In the genomic region with DNA sequence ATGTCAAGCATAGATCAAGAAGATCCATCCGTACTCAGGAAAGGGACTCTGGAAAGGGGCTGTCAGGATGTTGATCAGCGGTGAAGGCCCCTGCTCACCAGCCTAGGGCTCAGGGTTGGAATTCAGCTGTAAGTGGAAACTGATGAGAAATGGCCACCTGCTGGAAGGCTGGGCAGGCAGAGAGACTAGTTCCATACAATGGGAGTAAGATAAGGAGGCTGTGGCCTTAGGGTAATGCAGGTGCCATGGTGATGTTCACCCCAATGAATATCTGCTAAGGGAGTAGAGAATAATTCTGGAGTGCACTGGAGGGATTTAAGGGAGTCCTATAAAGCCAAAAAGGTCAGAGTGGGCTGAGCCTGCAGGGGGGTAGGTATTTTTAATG, we compare ENCODE assay signal across 28 cellular contexts.
"Had no signal": no experiment of that assay in that cellular context is flagged by ENCODE, and none has a peak within 500 bp of the region (broad histone marks: within the 10 kb centered on the region; RNA-seq: fewer than 3 reads in every experiment).

No MANE protein-coding gene starts in this region.

- H3K27ac ChIP-seq: adrenal gland, breast epithelium, cardiac muscle cell, colonic mucosa, foreskin keratinocyte, gastrocnemius medialis had no signal

- ATAC-seq: activated CD4-positive, alpha-beta T cell treated with anti-CD3 and anti-CD28 coated beads for 36 hours; activated CD8-positive, alpha-beta memory T cell treated with anti-CD3 and anti-CD28 coated beads, Interleukin-2, amount 10 ng/mL, durations not matched to agents 7 days and 5 days; activated CD8-positive, alpha-beta T cell treated with anti-CD3 and anti-CD28 coated beads, Interleukin-2, amount 10 ng/mL, durations not matched to agents 7 days and 5 days; activated naive CD8-positive, alpha-beta T cell treated with anti-CD3 and anti-CD28 coated beads, Interleukin-2, amount 50 U/mL, for 24 hours; esophagus mucosa; foreskin keratinocyte; gastrocnemius medialis; T-helper 17 cell had no signal

- H3K36me3 ChIP-seq: adrenal gland, breast epithelium, cardiac muscle cell, colonic mucosa, gastrocnemius medialis had no signal

- H3K4me1 ChIP-seq: adrenal gland, breast epithelium, colonic mucosa, foreskin keratinocyte had no signal

- DNase-seq: activated CD4-positive, alpha-beta memory T cell treated with anti-CD3 and anti-CD28 coated beads for 36 hours; activated CD4-positive, alpha-beta T cell treated with anti-CD3 and anti-CD28 coated beads for 36 hours; activated CD4-positive, alpha-beta T cell treated with anti-CD3 and anti-CD28 coated beads, Interleukin-2, amount 10 ng/mL, durations not matched to agents 24 days and 14 days; activated CD4-positive, CD25-positive, alpha-beta regulatory T cell; activated CD4-positive, CD25-positive, alpha-beta regulatory T cell treated with anti-CD3 and anti-CD28 coated beads, Interleukin-2, amount 50 U/mL, for 72 hours; activated CD8-positive, alpha-beta memory T cell treated with anti-CD3 and anti-CD28 coated beads, Interleukin-2, amount 10 ng/mL, durations not matched to agents 7 days and 5 days; activated CD8-positive, alpha-beta memory T cell treated with anti-CD3 and anti-CD28 coated beads, Interleukin-2, amount 50 U/mL, for 4 hours; activated CD8-positive, alpha-beta T cell treated with anti-CD3 and anti-CD28 coated beads, Interleukin-2, amount 10 ng/mL, durations not matched to agents 7 days and 5 days; activated effector memory CD4-positive, alpha-beta T cell treated with anti-CD3 and anti-CD28 coated beads, Interleukin-2, amount 50 U/mL, for 16 hours; activated naive CD4-positive, alpha-beta T cell treated with anti-CD3 and anti-CD28 coated beads for 36 hours; activated naive CD8-positive, alpha-beta T cell treated with anti-CD3 and anti-CD28 coated beads for 36 hours; activated naive CD8-positive, alpha-beta T cell treated with anti-CD3 and anti-CD28 coated beads, Interleukin-2, amount 50 U/mL, for 24 hours; activated T-cell treated with anti-CD3 and anti-CD28 coated beads, Interleukin-2, amount 50 U/mL, for 1 hour; activated T-cell treated with anti-CD3 and anti-CD28 coated beads, Interleukin-2, amount 50 U/mL, for 48 hours; adrenal gland; amygdala; aorta; central memory CD4-positive, alpha-beta T cell; cerebellar nuclear complex; colonic mucosa; effector CD8-positive, alpha-beta T cell; foreskin keratinocyte; gastrocnemius medialis; T-helper 1 cell; T-helper 17 cell had no signal

- H3K9me3 ChIP-seq: adrenal gland, breast epithelium, colonic mucosa, gastrocnemius medialis had no signal

- H3K4me3 ChIP-seq: adrenal gland, breast epithelium, cardiac muscle cell, colonic mucosa, gastrocnemius medialis had no signal

- H3K27me3 ChIP-seq: adrenal gland, breast epithelium, cardiac muscle cell, colonic mucosa, foreskin keratinocyte, gastrocnemius medialis had no signal
